13 cellular contexts compared by ENCODE assay signal in the genomic region with DNA sequence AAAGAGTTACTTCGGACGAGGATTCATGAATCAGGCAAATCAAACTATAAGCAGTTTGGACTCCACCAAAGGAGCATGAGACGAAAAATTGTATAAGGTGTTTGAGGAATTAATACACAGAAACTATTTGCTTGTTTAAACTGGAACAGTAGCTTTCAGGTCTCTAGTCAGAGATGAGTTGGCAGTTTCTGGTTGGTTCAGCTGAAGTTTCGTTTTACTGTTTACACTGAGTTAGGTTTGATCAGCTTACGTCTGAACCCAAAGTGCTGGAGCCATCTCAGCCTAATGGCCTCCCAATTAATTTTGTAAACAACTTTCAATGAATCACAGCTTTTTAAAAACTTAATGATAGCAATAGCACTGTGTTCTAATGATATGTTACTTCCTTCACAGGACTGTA.
DNase-seq lines count a peak whose midpoint lies in the region; ATAC-seq, FAIRE-seq and TF ChIP-seq lines count a peak whose summit lies in the region.
"Had no signal": no experiment of that assay in that cellular context is flagged by ENCODE, and none has a peak within 500 bp of the region (broad histone marks: within the 10 kb centered on the region; RNA-seq: fewer than 3 reads in every experiment).

No MANE protein-coding gene starts in this region.

- in situ Hi-C loops in IMR-90 (cut with MboI; ENCODE audit: low sequenced_read_pairs) (no loop called here), K562 (cut with MboI) (no loop called here)

- H3K9me3 ChIP-seq in IMR-90 (ENCODE audit: control insufficient read depth, insufficient read depth, low read length) (no peaks in the 10 kb centered on the region), K562 (replicated peaks; ENCODE audit: control insufficient read depth, insufficient read depth, low read depth, low read length) (no peaks in the 10 kb centered on the region), aorta (ENCODE audit: control insufficient read depth, low read length) (no peaks in the 10 kb centered on the region), left ventricle myocardium inferior (replicated peaks) (no peaks in the 10 kb centered on the region)

- POLR2A ChIA-PET in IMR-90 (lab: Charles Lee; ENCODE audit: unreplicated experiment), result interaction anchor here (0.6 kb wide), 1 partner anchor 19 kb away, joined by 3 read pairs; no protein-coding TSS in a partner anchor
- POLR2A ChIA-PET in K562 (lab: Yijun Ruan, JAX), result no interaction called here

- no peak overlapping the region; the same call in 1 of the 2 replicates for H3K4me2 ChIP-seq in IMR-90 (ENCODE audit: low read depth, low read length)
- H3K4me2 ChIP-seq in K562 (ENCODE audit: insufficient read depth, low read length), result no peak overlapping the region

- no peak overlapping the region for H2BK20ac ChIP-seq in IMR-90 (ENCODE audit: low read depth, low read length)

- H2BK15ac ChIP-seq in IMR-90 (ENCODE audit: low read depth, low read length), result no peak overlapping the region

- BruUV-seq in IMR-90 (replicated peaks; lab: Mats Ljungman, UMichigan) (no TSS peak), K562 (replicated peaks; lab: Mats Ljungman, UMichigan) (no TSS peak)

- no peaks in the 10 kb centered on the region for H4K20me1 ChIP-seq in IMR-90 (ENCODE audit: insufficient read depth, low read length)
- H4K20me1 ChIP-seq in K562 (replicated peaks; ENCODE audit: control insufficient read depth, insufficient read depth, low read length), result no peaks in the 10 kb centered on the region

- no peaks in the 10 kb centered on the region for H3K79me1 ChIP-seq in IMR-90 (ENCODE audit: low read depth in 1 of 2, low read length in 2 of 2)

- H3K18ac ChIP-seq in IMR-90 (ENCODE audit: low read depth, low read length), result no peak overlapping the region

- H3K27me3 ChIP-seq in IMR-90 (ENCODE audit: control insufficient read depth, insufficient read depth, low read length) (no peaks in the 10 kb centered on the region), K562 (ENCODE audit: control insufficient read depth in 2 of 2, insufficient read depth in 2 of 2, low read length in 2 of 2) (no peaks in the 10 kb centered on the region), aorta (ENCODE audit: control insufficient read depth in 1 of 2, insufficient read depth in 2 of 2, low read length in 1 of 2) (no peaks in the 10 kb centered on the region), left ventricle myocardium inferior (ENCODE audit: low read depth) (no peaks in the 10 kb centered on the region)

- intact Hi-C loops in IMR-90 (cut with micrococcal nuclease), result no loop called here
- intact Hi-C loops in K562 (cut with micrococcal nuclease), result no loop called here
- intact Hi-C loops in aorta (cut with DNase I), result no loop called here
- intact Hi-C loops in left ventricle myocardium inferior (cut with micrococcal nuclease), result no loop called here

- peak; percentile 7 for DNase-seq in H54 (ENCODE audit: insufficient read length, low spot score)
- peak; percentile 69 for DNase-seq in IMR-90
- no peak for DNase-seq in K562 (ENCODE audit: extremely low read depth in 1 of 4, low spot score in 3 of 4)
- no peak for DNase-seq in NCI-H2171 (lab: John Stamatoyannopoulos, UW)
- no peak for DNase-seq in aorta
- DNase-seq in left ventricle myocardium inferior, result no peak
- no peak for DNase-seq in SHP77 treated with DMSO at 0.1 percent for 48 hours (lab: John Stamatoyannopoulos, UW)
- DNase-seq: effector CD8-positive, alpha-beta T cell; NCI-H2029 treated with DMSO at 0.1 percent for 48 hours; nephron progenitor cell had no signal

- ATAC-seq in GM18498 (IDR thresholded peaks at IDR 0.05; ENCODE audit: unreplicated experiment), result peak; percentile 75
- ATAC-seq in IMR-90 (ENCODE audit: low read depth), result peak; percentile 37; the same call in 1 of the 2 replicates
- no peak for ATAC-seq in K562
- ATAC-seq in aorta (ENCODE audit: low FRiP score), result no peak

- H3K36me3 ChIP-seq in IMR-90 (ENCODE audit: control insufficient read depth, insufficient read depth, low read length) (no peaks in the 10 kb centered on the region), K562 (ENCODE audit: control insufficient read depth, insufficient read depth, low read length) (no peaks in the 10 kb centered on the region), aorta (ENCODE audit: control insufficient read depth in 1 of 2, insufficient read depth in 2 of 2, low read length in 1 of 2) (no peaks in the 10 kb centered on the region), left ventricle myocardium inferior (no peaks in the 10 kb centered on the region)

- FAIRE-seq in H54 (lab: Jason Lieb, UNC) (peak; percentile 97), K562 (lab: Jason Lieb, UNC) (peak; percentile 19)

- no peak for TF ChIP-seq POLR2A in H54 (IDR thresholded peaks at IDR 0.05; ENCODE audit: low read depth, low read length)
- no peak for TF ChIP-seq POLR2A in IMR-90 (IDR thresholded peaks at IDR 0.05; ENCODE audit: low read depth, low read length)
- no peak for TF ChIP-seq POLR2A in K562 (conservative IDR thresholded peaks at IDR 0.05)

- no peak overlapping the region for H3K4ac ChIP-seq in IMR-90 (ENCODE audit: low read depth, low read length)

- H3K56ac ChIP-seq in IMR-90 (ENCODE audit: extremely low read depth, insufficient read depth, low read length), result no peak overlapping the region

- H3K23ac ChIP-seq in IMR-90 (ENCODE audit: low read depth, low read length), result no peak overlapping the region

- no peak for TF ChIP-seq RAD21 in IMR-90 (IDR thresholded peaks at IDR 0.05; ENCODE audit: low read length)
- no peak for TF ChIP-seq RAD21 in K562 (CRISPR knock-in tag; conservative IDR thresholded peaks at IDR 0.05 in 1 of 2, IDR thresholded peaks at IDR 0.05 in 1 of 2)

- H4K5ac ChIP-seq in IMR-90 (ENCODE audit: low read depth, low read length), result no peak overlapping the region

- no peaks in the 10 kb centered on the region for H3K79me2 ChIP-seq in K562 (ENCODE audit: control insufficient read depth, insufficient read depth, low read length)

- no peak overlapping the region for H2AK9ac ChIP-seq in IMR-90 (replicated peaks; ENCODE audit: low read depth, low read length, poor library complexity)

- peaks cover 2% of the 10 kb centered on the region; the same call in 1 of the 2 replicates for H3K4me1 ChIP-seq in IMR-90 (ENCODE audit: control insufficient read depth, insufficient read depth, low read length)
- H3K4me1 ChIP-seq in K562 (replicated peaks in 1 of 2; ENCODE audit: control insufficient read depth in 2 of 2, insufficient read depth in 2 of 2, low read length in 2 of 2), result no peaks in the 10 kb centered on the region
- no peaks in the 10 kb centered on the region for H3K4me1 ChIP-seq in aorta (ENCODE audit: control insufficient read depth in 1 of 2, insufficient read depth in 2 of 2, low read length in 2 of 2)
- H3K4me1 ChIP-seq in left ventricle myocardium inferior, result no peaks in the 10 kb centered on the region

- H3K4me3 ChIP-seq in IMR-90 (ENCODE audit: insufficient read depth, low read depth, low read length) (no peak overlapping the region), K562 (no peak overlapping the region), aorta (ENCODE audit: low read length in 2 of 2) (no peak overlapping the region), left ventricle myocardium inferior (no peak overlapping the region)
- H3K4me3 ChIP-seq: SK-N-MC had no signal

- no peak overlapping the region for H3K9ac ChIP-seq in IMR-90 (ENCODE audit: low read depth, low read length)
- H3K9ac ChIP-seq in K562 (ENCODE audit: insufficient read depth in 1 of 2, low read depth in 2 of 2, low read length in 2 of 2), result no peak overlapping the region

- CTCF ChIA-PET in IMR-90 (lab: Yijun Ruan, JAX), result interaction anchor here (0.7 kb wide), 1 partner anchor 10 kb away, joined by 3 read pairs; no protein-coding TSS in a partner anchor
- CTCF ChIA-PET in K562 (lab: Yijun Ruan, JAX; ENCODE audit: low intra/inter-chr PET ratio), result no interaction called here

- H4K8ac ChIP-seq in IMR-90 (ENCODE audit: low read depth in 2 of 2, low read length in 2 of 2), result no peak overlapping the region; a peak in 1 of 4 replicates

- H3K14ac ChIP-seq in IMR-90 (replicated peaks; ENCODE audit: low read depth, low read length), result no peak overlapping the region

- dilution Hi-C loops in IMR-90 (cut with HindIII; ENCODE audit: low sequenced_read_pairs, unreplicated experiment), result no loop called here

- H3K27ac ChIP-seq in IMR-90 (ENCODE audit: insufficient read depth, low read length) (no peak overlapping the region), K562 (ENCODE audit: extremely low read depth, low read depth, low read length) (no peak overlapping the region), aorta (ENCODE audit: low read depth in 1 of 2, low read length in 2 of 2) (no peak overlapping the region), left ventricle myocardium inferior (replicated peaks) (no peak overlapping the region)
- H3K27ac ChIP-seq: HL-60, SK-N-MC had no signal

- TF ChIP-seq EP300 in K562 (IDR thresholded peaks at IDR 0.05; ENCODE audit: low read length), result no peak

- H2AFZ ChIP-seq in IMR-90 (replicated peaks; ENCODE audit: low read length, poor library complexity) (no peak overlapping the region), K562 (ENCODE audit: low read depth, low read length) (no peak overlapping the region)

- WGBS in IMR-90 (ENCODE audit: extremely low coverage in 2 of 2, insufficient read length in 1 of 2), 2 experiments, result no CpG with 5 or more reads among the region's 5 CpGs
- 0% methylated on average over 5 of the region's 5 CpGs for WGBS in K562 (ENCODE audit: insufficient coverage, low coverage, missing lambda C conversion rate)
- WGBS in aorta, 2 donors, result 93 to 98% methylated on average over 5 of the region's 5 CpGs

- peak overlapping the region; percentile 30; the same call in 1 of the 2 replicates for H2BK120ac ChIP-seq in IMR-90 (ENCODE audit: low read depth, low read length)

- no peak overlapping the region for H2BK5ac ChIP-seq in IMR-90 (ENCODE audit: low read depth, low read length, poor library complexity, severe bottlenecking)

- H3K9me1 ChIP-seq in IMR-90 (ENCODE audit: insufficient read depth, low read length) (no peaks in the 10 kb centered on the region; the same call in 1 of the 2 replicates), K562 (ENCODE audit: control insufficient read depth, insufficient read depth, low read length) (no peaks in the 10 kb centered on the region)

- no peak overlapping the region for H4K91ac ChIP-seq in IMR-90 (ENCODE audit: insufficient read depth, low read depth, low read length)

- TF ChIP-seq CTCF in IMR-90 (conservative IDR thresholded peaks at IDR 0.05; ENCODE audit: low read depth, low read length), result no peak
- TF ChIP-seq CTCF in K562 (IDR thresholded peaks at IDR 0.05 in 2 of 3, conservative IDR thresholded peaks at IDR 0.05 in 1 of 3; ENCODE audit: insufficient read depth in 2 of 3, low read depth in 1 of 3, low read length in 3 of 3), result no peak
- TF ChIP-seq CTCF in left ventricle myocardium inferior (IDR thresholded peaks at IDR 0.05; ENCODE audit: borderline replicate concordance), result no peak

- H2AK5ac ChIP-seq in IMR-90 (ENCODE audit: low read depth, low read length), result no peak overlapping the region

TF ChIP-seq in IMR-90, 13 proteins besides CTCF, POLR2A, EP300 and RAD21 (continues in another document):
- TF ChIP-seq RFX5 (IDR thresholded peaks at IDR 0.05; ENCODE audit: low read depth, low read length) (no peak), NFE2L2 (IDR thresholded peaks at IDR 0.05; ENCODE audit: low read depth, low read length) (0 out of 2 replicates have a peak, but pooled peaks have one; percentile 24)

TF ChIP-seq in K562, 482 proteins besides CTCF, POLR2A, EP300 and RAD21 (continues in another document):
- no peak for TF ChIP-seq ZNF766 (CRISPR knock-in tag; conservative IDR thresholded peaks at IDR 0.05)
- TF ChIP-seq STAG1 (CRISPR knock-in tag; IDR thresholded peaks at IDR 0.05; ENCODE audit: borderline replicate concordance), result no peak

Comparison
In these comparisons a context has a peak if more than half of its experiments do, and no peak if none do; other contexts are left out.
1. ATAC-seq: peak in GM18498 (single experiment) and IMR-90 (single experiment); none in K562 (single experiment) and aorta (single experiment).
2. DNase-seq: peak in H54 (single experiment) and IMR-90 (single experiment); none in K562 (0 of 4), NCI-H2171 (single experiment), aorta (0 of 2), left ventricle myocardium inferior (single experiment) and SHP77 treated with DMSO at 0.1 percent for 48 hours (single experiment).